In genomic region chr4:52157641-52158316, GRCh38 we compare ENCODE assay signal across 24 cellular contexts.
DNase-seq lines count a peak whose midpoint lies in the region; TF ChIP-seq lines count a peak whose summit lies in the region.
"Had no signal": no experiment of that assay in that cellular context is flagged by ENCODE, and none has a peak within 500 bp of the region (broad histone marks: within the 10 kb centered on the region; RNA-seq: fewer than 3 reads in every experiment).

No MANE protein-coding gene starts in this region.

- no peaks in the 10 kb centered on the region for H3K79me2 ChIP-seq in GM23248 (ENCODE audit: insufficient read depth)
- H3K79me2 ChIP-seq: hepatocyte had no signal

- H3K4me2 ChIP-seq in GM23248 (ENCODE audit: unreplicated experiment), result no peak overlapping the region
- H3K4me2 ChIP-seq: hepatocyte had no signal

- peak overlapping the region; percentile 51; the same call in 1 of the 2 replicates for H2AFZ ChIP-seq in GM23248
- H2AFZ ChIP-seq: hepatocyte had no signal

- no peak for TF ChIP-seq CTCF in brain microvascular endothelial cell (IDR thresholded peaks at IDR 0.05; ENCODE audit: low read depth, low read length, missing control alignments)

- 0 out of 2 replicates have a peak overlapping the region, but pooled peaks have one; percentile 40 for H3K4me3 ChIP-seq in GM23248
- no peak overlapping the region for H3K4me3 ChIP-seq in brain microvascular endothelial cell (ENCODE audit: low read depth, low read length)
- H3K4me3 ChIP-seq: cardiac muscle cell, HAP-1, hepatocyte, mucosa of descending colon, SJCRH30, upper lobe of left lung had no signal

- no peaks in the 10 kb centered on the region for H4K20me1 ChIP-seq in GM23248 (ENCODE audit: insufficient read depth)

- no peaks in the 10 kb centered on the region for H3F3A ChIP-seq in GM23248 (ENCODE audit: insufficient read depth)

- H3K36me3 ChIP-seq in GM23248 (ENCODE audit: low read depth), result no peaks in the 10 kb centered on the region
- no peaks in the 10 kb centered on the region for H3K36me3 ChIP-seq in brain microvascular endothelial cell (replicated peaks)
- H3K36me3 ChIP-seq: cardiac muscle cell, HAP-1, SJCRH30, upper lobe of left lung had no signal

- no peaks in the 10 kb centered on the region for H3K9me3 ChIP-seq in GM23248 (ENCODE audit: low read depth)
- H3K9me3 ChIP-seq: HAP-1, mucosa of descending colon, SJCRH30, upper lobe of left lung had no signal

- in situ Hi-C loops in GM23248 (cut with MboI), result no loop called here
- in situ Hi-C loops in brain microvascular endothelial cell (cut with HindIII; ENCODE audit: low pct_ligation_motif_present, low sequenced_read_pairs), result no loop called here

- H3K9me2 ChIP-seq in GM23248 (ENCODE audit: insufficient read depth), result no peaks in the 10 kb centered on the region

- 27 to 32% methylated on average over 4 of the region's 4 CpGs for WGBS in GM23248 (ENCODE audit: low coverage in 1 of 2, low lambda C conversion rate in 2 of 2, missing lambda C conversion rate in 2 of 2), 2 experiments

- H3K27ac ChIP-seq in GM23248 (no peak overlapping the region), brain microvascular endothelial cell (no peak overlapping the region)
- H3K27ac ChIP-seq: cardiac muscle cell, hepatocyte, SJCRH30, upper lobe of left lung had no signal

- no peak overlapping the region for H3K9ac ChIP-seq in GM23248

- H3K27me3 ChIP-seq in GM23248 (replicated peaks; ENCODE audit: insufficient read depth) (no peaks in the 10 kb centered on the region; the same call in 1 of the 2 replicates), brain microvascular endothelial cell (replicated peaks) (no peaks in the 10 kb centered on the region)
- H3K27me3 ChIP-seq: cardiac muscle cell, hepatocyte, SJCRH30, upper lobe of left lung had no signal

- DNase-seq in GM23248 (peak; percentile 33), brain microvascular endothelial cell (peak; percentile 3), left kidney (ENCODE audit: low read depth, low spot score) (peak; percentile 4), stromal cell of bone marrow (ENCODE audit: low read depth) (peak; percentile 25), NCI-H82 treated with DMSO at 0.1 percent for 48 hours (lab: John Stamatoyannopoulos, UW; ENCODE audit: unreplicated experiment) (no peak), NCI-H2171 treated with DMSO at 0.1 percent for 48 hours (lab: John Stamatoyannopoulos, UW) (no peak)
- no peak for DNase-seq in effector CD4-positive, alpha-beta T cell
- DNase-seq: activated CD4-positive, alpha-beta T cell treated with anti-CD3 and anti-CD28 coated beads for 1 hour; activated T-cell treated with anti-CD3 and anti-CD28 coated beads, Interleukin-2, amount 50 U/mL, for 24 hours; CD4-positive, CD25-positive, alpha-beta regulatory T cell; dermis blood vessel endothelial cell; mucosa of descending colon; NCI-H1092 treated with DMSO at 0.1 percent for 48 hours; NCI-H2029; NCI-H345; NCI-H82; OCI-M1; SJCRH30; stimulated activated naive CD8-positive, alpha-beta T cell treated with anti-CD3 and anti-CD28 coated beads, Interleukin-15, amount 100 ng/mL, for 72 hours; T-helper 1 cell; upper lobe of left lung had no signal

- H3K4me1 ChIP-seq in GM23248 (ENCODE audit: insufficient read depth), result no peaks in the 10 kb centered on the region
- H3K4me1 ChIP-seq: HAP-1, SJCRH30, upper lobe of left lung had no signal

Comparison
In these comparisons a context has a peak if more than half of its experiments do, and no peak if none do; other contexts are left out.
1. DNase-seq: peak in GM23248 (single experiment), brain microvascular endothelial cell (single experiment), left kidney (single experiment) and stromal cell of bone marrow (single experiment); none in NCI-H82 treated with DMSO at 0.1 percent for 48 hours (single experiment), effector CD4-positive, alpha-beta T cell (single experiment) and NCI-H2171 treated with DMSO at 0.1 percent for 48 hours (single experiment).